Comparison of ENCODE assay signal across 14 cellular contexts in the genomic region with DNA sequence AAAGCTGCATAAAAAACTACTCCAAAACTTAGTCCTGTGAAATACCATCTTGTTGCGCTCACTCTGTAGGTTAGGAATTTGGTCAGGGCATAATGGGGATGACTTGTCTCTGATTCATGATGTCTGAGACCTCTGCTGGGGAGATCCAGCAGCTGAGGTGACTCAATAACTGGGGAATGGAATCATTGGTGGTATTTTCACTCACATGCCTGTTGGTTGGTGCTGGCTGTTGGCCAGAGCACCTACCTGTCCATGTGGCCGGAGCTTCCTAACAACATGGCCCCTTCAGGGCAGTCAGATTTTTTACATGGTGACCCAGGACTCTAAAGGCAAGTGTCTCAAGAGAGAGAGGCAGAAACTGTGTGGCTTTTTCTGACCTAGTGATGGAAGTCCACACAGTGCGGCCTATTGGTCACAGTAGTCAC. TPM values are rescaled to one million over a fixed set of nuclear protein-coding genes. Genes with fewer than 3 reads are reported as not detected.
DNase-seq lines count a peak whose midpoint lies in the region; ATAC-seq, FAIRE-seq and TF ChIP-seq lines count a peak whose summit lies in the region.
"Had no signal": no experiment of that assay in that cellular context is flagged by ENCODE, and none has a peak within 500 bp of the region (broad histone marks: within the 10 kb centered on the region; RNA-seq: fewer than 3 reads in every experiment).

No MANE protein-coding gene starts in this region.

- no peaks in the 10 kb centered on the region for H3K9me2 ChIP-seq in SK-N-SH

- TF ChIP-seq RAD21 in SK-N-SH (IDR thresholded peaks at IDR 0.05; ENCODE audit: low read length), result no peak

- no peak for FAIRE-seq in GM12891 (lab: Jason Lieb, UNC)

- no peak for TF ChIP-seq CTCF in MCF 10A (IDR thresholded peaks at IDR 0.05; ENCODE audit: unreplicated experiment)
- no peak for TF ChIP-seq CTCF in breast epithelium (IDR thresholded peaks at IDR 0.05)
- no peak; the same call in 1 of the 2 replicates for TF ChIP-seq CTCF in SK-N-SH (IDR thresholded peaks at IDR 0.05)
- no peak for TF ChIP-seq CTCF in thoracic aorta (IDR thresholded peaks at IDR 0.05)

- CTCF ChIA-PET in MCF 10A (lab: Yijun Ruan, JAX), result no interaction called here
- CTCF ChIA-PET in SK-N-SH (lab: Yijun Ruan, JAX), result no interaction called here

- peaks cover 16% of the 10 kb centered on the region for H3K4me1 Mint-ChIP-seq in MCF 10A (ENCODE audit: insufficient read depth, unreplicated experiment)
- H3K4me1 Mint-ChIP-seq: activated CD4-positive, alpha-beta T cell treated with anti-CD3 and anti-CD28 coated beads, Interleukin-2, amount 10 ng/mL, durations not matched to agents 7 days and 5 days; activated naive CD4-positive, alpha-beta T cell treated with anti-CD3 and anti-CD28 coated beads, Interleukin-2, amount 50 U/mL, for 24 hours had no signal

- peak in 1 of 2 experiments; percentile 93; a peak in 2 of 4 replicates for TF ChIP-seq EP300 in SK-N-SH (IDR thresholded peaks at IDR 0.05; ENCODE audit: borderline replicate concordance in 1 of 2, low read depth in 1 of 2, low read length in 1 of 2)

- H3F3A ChIP-seq in SK-N-SH (replicated peaks; ENCODE audit: insufficient read depth), result peaks cover 14% of the 10 kb centered on the region

- TF ChIP-seq POLR2A in breast epithelium (IDR thresholded peaks at IDR 0.05), result no peak
- no peak for TF ChIP-seq POLR2A in GM12891 (IDR thresholded peaks at IDR 0.05; ENCODE audit: low read depth, low read length)

- H3K27ac ChIP-seq in breast epithelium (no peak overlapping the region), SK-N-SH (ENCODE audit: low read depth in 2 of 2, low read length in 1 of 2) (peak overlapping the region in 1 of 2 experiments; percentile 66; a peak in 2 of 4 replicates), thoracic aorta (no peak overlapping the region)
- H3K27ac ChIP-seq: parathyroid adenoma, SK-N-MC had no signal

- no peak overlapping the region for H3K4me3 ChIP-seq in breast epithelium
- no peak overlapping the region for H3K4me3 ChIP-seq in SK-N-SH (ENCODE audit: low read depth in 2 of 2, low read length in 1 of 2)
- no peak overlapping the region for H3K4me3 ChIP-seq in thoracic aorta
- H3K4me3 ChIP-seq: SK-N-MC had no signal

- H3K9me3 Mint-ChIP-seq in MCF 10A (ENCODE audit: unreplicated experiment), result no peaks in the 10 kb centered on the region
- H3K9me3 Mint-ChIP-seq: activated naive CD4-positive, alpha-beta T cell treated with anti-CD3 and anti-CD28 coated beads, Interleukin-2, amount 50 U/mL, for 24 hours had no signal

- ATAC-seq in thoracic aorta (ENCODE audit: insufficient number of reproducible peaks, low FRiP score, low read depth) (peak; percentile 36), HG03354 (IDR thresholded peaks at IDR 0.05; ENCODE audit: poor library complexity, severe bottlenecking, unreplicated experiment) (no peak)
- ATAC-seq: left lobe of liver had no signal

- peak overlapping the region; percentile 59 for H3K27ac Mint-ChIP-seq in MCF 10A (ENCODE audit: low read depth, unreplicated experiment)
- H3K27ac Mint-ChIP-seq: activated CD4-positive, alpha-beta T cell treated with anti-CD3 and anti-CD28 coated beads, Interleukin-2, amount 10 ng/mL, durations not matched to agents 7 days and 5 days; activated naive CD4-positive, alpha-beta T cell treated with anti-CD3 and anti-CD28 coated beads, Interleukin-2, amount 50 U/mL, for 24 hours had no signal

- no peaks in the 10 kb centered on the region for H3K36me3 ChIP-seq in breast epithelium
- no peaks in the 10 kb centered on the region for H3K36me3 ChIP-seq in SK-N-SH (replicated peaks in 1 of 2; ENCODE audit: control insufficient read depth in 1 of 2, insufficient read depth in 2 of 2, low read length in 1 of 2)
- no peaks in the 10 kb centered on the region for H3K36me3 ChIP-seq in thoracic aorta

- no peak overlapping the region for H2AFZ ChIP-seq in SK-N-SH (ENCODE audit: low read depth)
- H2AFZ ChIP-seq: parathyroid adenoma had no signal

- H3K36me3 Mint-ChIP-seq in MCF 10A (ENCODE audit: insufficient read depth, unreplicated experiment), result no peaks in the 10 kb centered on the region
- H3K36me3 Mint-ChIP-seq: activated naive CD4-positive, alpha-beta T cell treated with anti-CD3 and anti-CD28 coated beads, Interleukin-2, amount 50 U/mL, for 24 hours had no signal

- WGBS in SK-N-SH (ENCODE audit: low lambda C conversion rate), result 40% methylated on average over 3 of the region's 3 CpGs

- BruUV-seq in MCF 10A (replicated peaks; lab: Mats Ljungman, UMichigan), result no TSS peak

- H3K9ac ChIP-seq in SK-N-SH, result no peak overlapping the region
- H3K9ac ChIP-seq: parathyroid adenoma had no signal

- H3K27me3 Mint-ChIP-seq in MCF 10A (ENCODE audit: insufficient read depth, unreplicated experiment), result no peaks in the 10 kb centered on the region
- H3K27me3 Mint-ChIP-seq: activated naive CD4-positive, alpha-beta T cell treated with anti-CD3 and anti-CD28 coated beads, Interleukin-2, amount 50 U/mL, for 24 hours had no signal

- intact Hi-C loops in MCF 10A (cut with micrococcal nuclease), result no loop called here
- intact Hi-C loops in breast epithelium (cut with DNase I; ENCODE audit: low total_unique reads), result no loop called here

- no peak overlapping the region for H3K4me3 Mint-ChIP-seq in MCF 10A (ENCODE audit: unreplicated experiment)
- H3K4me3 Mint-ChIP-seq: activated CD4-positive, alpha-beta T cell treated with anti-CD3 and anti-CD28 coated beads, Interleukin-2, amount 10 ng/mL, durations not matched to agents 7 days and 5 days; activated naive CD4-positive, alpha-beta T cell treated with anti-CD3 and anti-CD28 coated beads, Interleukin-2, amount 50 U/mL, for 24 hours had no signal

- no peaks in the 10 kb centered on the region for H3K4me1 ChIP-seq in breast epithelium
- H3K4me1 ChIP-seq in SK-N-SH (ENCODE audit: control insufficient read depth in 1 of 2, insufficient read depth in 2 of 2, low read depth in 1 of 2, low read length in 1 of 2), result no peaks in the 10 kb centered on the region; a peak in 1 of 4 replicates
- H3K4me1 ChIP-seq in thoracic aorta (ENCODE audit: control insufficient read depth in 1 of 2, low read depth in 2 of 2), result peaks cover 0 to 6% of the 10 kb centered on the region in 2 donors
- H3K4me1 ChIP-seq: parathyroid adenoma had no signal

- H4K20me1 ChIP-seq in SK-N-SH (ENCODE audit: insufficient read depth), result no peaks in the 10 kb centered on the region

- no peak overlapping the region for H3K4me2 ChIP-seq in SK-N-SH

- DNase-seq in MCF 10A (ENCODE audit: unreplicated experiment), result peak; percentile 80
- DNase-seq in breast epithelium (ENCODE audit: low spot score in 2 of 2), result no peak
- DNase-seq in SK-N-SH, result no peak
- DNase-seq in fibroblast of peridontal ligament (ENCODE audit: extremely low read depth), result peak; percentile 88
- DNase-seq in thoracic aorta (ENCODE audit: low spot score), result no peak
- no peak for DNase-seq in GM12891 (ENCODE audit: insufficient read length, low spot score)
- DNase-seq in activated naive CD4-positive, alpha-beta T cell treated with Interleukin-2 at 50 U/mL for 16 hours, result no peak
- DNase-seq: activated CD4-positive, alpha-beta T cell treated with anti-CD3 and anti-CD28 coated beads, Interleukin-2, amount 10 ng/mL, durations not matched to agents 7 days and 5 days; NCI-H345 had no signal

- H3K27me3 ChIP-seq in breast epithelium (no peaks in the 10 kb centered on the region), SK-N-SH (ENCODE audit: insufficient read depth) (no peaks in the 10 kb centered on the region), thoracic aorta (replicated peaks; ENCODE audit: insufficient read depth) (no peaks in the 10 kb centered on the region)

- no peaks in the 10 kb centered on the region for H3K79me2 ChIP-seq in SK-N-SH (ENCODE audit: insufficient read depth)
- H3K79me2 ChIP-seq: parathyroid adenoma had no signal

- POLR2A ChIA-PET in MCF 10A (lab: Yijun Ruan, JAX), result interaction anchor here (0.7 kb wide), 1 partner anchor 63 kb away, joined by 3 read pairs; no protein-coding TSS in a partner anchor
- POLR2A ChIA-PET in SK-N-SH (lab: Yijun Ruan, JAX), result no interaction called here

- no peaks in the 10 kb centered on the region for H3K9me3 ChIP-seq in breast epithelium
- no peaks in the 10 kb centered on the region for H3K9me3 ChIP-seq in SK-N-SH
- H3K9me3 ChIP-seq in thoracic aorta, result no peaks in the 10 kb centered on the region

TF ChIP-seq in SK-N-SH, 30 proteins besides CTCF, POLR2A, EP300 and RAD21 (continues in another document):
- TF ChIP-seq RCOR1 (IDR thresholded peaks at IDR 0.05; ENCODE audit: low read length) (no peak), GATA2 (CRISPR knock-in tag; IDR thresholded peaks at IDR 0.05) (no peak), POLR2AphosphoS5 (IDR thresholded peaks at IDR 0.05; ENCODE audit: low read depth, low read length) (peak; percentile 75; the same call in 1 of the 2 replicates)
- TF ChIP-seq, protein P1, sequence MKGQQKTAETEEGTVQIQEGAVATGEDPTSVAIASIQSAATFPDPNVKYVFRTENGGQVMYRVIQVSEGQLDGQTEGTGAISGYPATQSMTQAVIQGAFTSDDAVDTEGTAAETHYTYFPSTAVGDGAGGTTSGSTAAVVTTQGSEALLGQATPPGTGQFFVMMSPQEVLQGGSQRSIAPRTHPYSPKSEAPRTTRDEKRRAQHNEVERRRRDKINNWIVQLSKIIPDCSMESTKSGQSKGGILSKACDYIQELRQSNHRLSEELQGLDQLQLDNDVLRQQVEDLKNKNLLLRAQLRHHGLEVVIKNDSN (IDR thresholded peaks at IDR 0.05; ENCODE audit: borderline replicate concordance, low read depth), result 0 out of 2 replicates have a peak, but pooled peaks have one; percentile 5

TF ChIP-seq in GM12891, 5 proteins besides CTCF, POLR2A, EP300 and RAD21:
- no peak for TF ChIP-seq TAF1 (IDR thresholded peaks at IDR 0.05; ENCODE audit: low read depth, low read length)
- no peak for TF ChIP-seq PAX5 (IDR thresholded peaks at IDR 0.05; ENCODE audit: insufficient read depth, low read length, severe bottlenecking)
- no peak for TF ChIP-seq POU2F2 (IDR thresholded peaks at IDR 0.05; ENCODE audit: low read depth, low read length)
- TF ChIP-seq POLR2AphosphoS5 (IDR thresholded peaks at IDR 0.05; ENCODE audit: low read depth, low read length), result no peak
- TF ChIP-seq SPI1 (IDR thresholded peaks at IDR 0.05; ENCODE audit: low read depth, low read length), result no peak

RNA-seq across cellular contexts. Expression of gene ESD, which starts 7.4 kb away (rescaled TPM):
- total RNA-seq in MCF 10A (2022) (82.7 and 105 TPM in 2 replicates), breast epithelium (100 to 1,000 TPM; 110 to 151 (median 118) TPM), thoracic aorta (100 to 1,000 TPM; 114 to 119 TPM)
- polyA plus RNA-seq in SK-N-SH (2012; rRNA removed), result 80.9 and 94.3 TPM in 2 replicates
- 117 and 131 TPM in 2 replicates for polyA plus RNA-seq in SK-N-SH (2012; cell fraction: cytosol; rRNA removed)
- polyA plus RNA-seq in SK-N-SH (2012; cell fraction: nucleus; rRNA removed), result 35.6 and 65.1 TPM in 2 replicates
- polyA plus RNA-seq in GM12891 (2012; ENCODE audit: low read depth, missing spikeins), result 128 TPM

Comparison
In these comparisons a context has a peak if more than half of its experiments do, and no peak if none do; other contexts are left out.
1. DNase-seq: peak in MCF 10A (single experiment) and fibroblast of peridontal ligament (single experiment); none in breast epithelium (0 of 2), SK-N-SH (single experiment), thoracic aorta (single experiment), GM12891 (single experiment) and activated naive CD4-positive, alpha-beta T cell treated with Interleukin-2 at 50 U/mL for 16 hours (single experiment).